ENCODE assay signal across 1 cellular context in the genomic region with DNA sequence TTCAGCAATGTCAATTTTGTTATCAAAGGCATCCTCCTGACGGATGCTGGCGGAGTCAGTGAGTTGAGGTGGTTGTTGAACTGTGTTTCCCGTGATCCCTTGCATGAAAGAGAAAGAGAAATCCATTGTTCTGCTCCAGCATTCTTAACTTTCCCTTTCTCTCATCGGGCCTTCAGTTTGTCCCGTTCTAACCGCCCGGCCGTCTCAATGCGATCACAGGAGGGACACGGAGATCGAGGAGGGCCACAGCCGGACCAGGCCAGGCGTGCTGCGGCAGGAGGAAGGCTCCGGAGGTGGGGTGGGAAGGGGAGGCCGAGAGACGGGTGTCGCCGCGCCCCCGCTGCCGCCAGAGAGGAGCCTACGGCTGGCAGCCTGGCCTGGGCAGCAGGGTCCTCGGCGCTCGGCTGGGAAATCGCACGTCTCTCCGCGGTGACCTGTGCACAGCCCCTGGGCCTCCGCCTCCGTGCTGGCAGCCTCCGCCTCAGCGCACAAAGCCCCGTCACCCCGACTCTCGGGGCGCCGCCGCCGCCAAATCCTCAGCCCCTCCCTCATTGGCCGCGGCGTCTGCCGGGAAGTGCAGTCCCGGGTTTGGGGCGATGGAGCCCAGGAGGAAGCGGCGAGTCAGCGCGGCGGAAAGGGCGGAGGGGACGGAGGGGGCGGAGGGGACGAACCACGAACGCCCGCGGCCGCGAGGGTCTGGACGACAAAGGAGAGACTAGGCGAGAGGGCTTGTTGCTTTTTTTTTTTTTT.
A peak's percentile ranks its signal among the peaks of the same experiment; 100 is the strongest.
TF ChIP-seq lines count a peak whose summit lies in the region.

No MANE protein-coding gene starts in this region.

TF ChIP-seq in K562, 482 proteins besides CTCF, POLR2A, EP300 and RAD21 (continued from another document):
- TF ChIP-seq POLR3G (IDR thresholded peaks at IDR 0.05; ENCODE audit: extremely low read depth, insufficient read length, insufficient replicate concordance) (no peak), NCOA6 (IDR thresholded peaks at IDR 0.05) (no peak), PHF8 (IDR thresholded peaks at IDR 0.05; ENCODE audit: borderline replicate concordance, low read length) (peak; percentile 40; the same call in 1 of the 2 replicates), ZKSCAN3 (CRISPR knock-in tag; IDR thresholded peaks at IDR 0.05) (no peak), ETS2 (tag; IDR thresholded peaks at IDR 0.05; ENCODE audit: borderline replicate concordance, poor library complexity, severe bottlenecking) (no peak), SIRT6 (IDR thresholded peaks at IDR 0.05; ENCODE audit: low read depth, low read length) (no peak), SRSF3 (IDR thresholded peaks at IDR 0.05; ENCODE audit: insufficient read depth, low read length) (no peak), CSDE1 (IDR thresholded peaks at IDR 0.05) (no peak), GATAD2A (IDR thresholded peaks at IDR 0.05) (no peak), ATF7 (IDR thresholded peaks at IDR 0.05) (no peak), TCF7 (IDR thresholded peaks at IDR 0.05; ENCODE audit: borderline replicate concordance) (no peak), MECOM (CRISPR knock-in tag; IDR thresholded peaks at IDR 0.05) (no peak), SAP30 (IDR thresholded peaks at IDR 0.05; ENCODE audit: borderline replicate concordance, insufficient read depth, low read depth, low read length, poor library complexity, severe bottlenecking) (no peak), HDGF (IDR thresholded peaks at IDR 0.05) (no peak), CREBBP (IDR thresholded peaks at IDR 0.05; ENCODE audit: low read depth, low read length) (no peak), CBFB (CRISPR knock-in tag; IDR thresholded peaks at IDR 0.05) (no peak), PCBP2 (IDR thresholded peaks at IDR 0.05; ENCODE audit: low read depth, low read length, poor library complexity, severe bottlenecking) (no peak)
- TF ChIP-seq, protein P1, sequence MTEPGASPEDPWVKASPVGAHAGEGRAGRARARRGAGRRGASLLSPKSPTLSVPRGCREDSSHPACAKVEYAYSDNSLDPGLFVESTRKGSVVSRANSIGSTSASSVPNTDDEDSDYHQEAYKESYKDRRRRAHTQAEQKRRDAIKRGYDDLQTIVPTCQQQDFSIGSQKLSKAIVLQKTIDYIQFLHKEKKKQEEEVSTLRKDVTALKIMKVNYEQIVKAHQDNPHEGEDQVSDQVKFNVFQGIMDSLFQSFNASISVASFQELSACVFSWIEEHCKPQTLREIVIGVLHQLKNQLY (CRISPR knock-in tag; conservative IDR thresholded peaks at IDR 0.05): no peak
- TF ChIP-seq, protein P2, sequence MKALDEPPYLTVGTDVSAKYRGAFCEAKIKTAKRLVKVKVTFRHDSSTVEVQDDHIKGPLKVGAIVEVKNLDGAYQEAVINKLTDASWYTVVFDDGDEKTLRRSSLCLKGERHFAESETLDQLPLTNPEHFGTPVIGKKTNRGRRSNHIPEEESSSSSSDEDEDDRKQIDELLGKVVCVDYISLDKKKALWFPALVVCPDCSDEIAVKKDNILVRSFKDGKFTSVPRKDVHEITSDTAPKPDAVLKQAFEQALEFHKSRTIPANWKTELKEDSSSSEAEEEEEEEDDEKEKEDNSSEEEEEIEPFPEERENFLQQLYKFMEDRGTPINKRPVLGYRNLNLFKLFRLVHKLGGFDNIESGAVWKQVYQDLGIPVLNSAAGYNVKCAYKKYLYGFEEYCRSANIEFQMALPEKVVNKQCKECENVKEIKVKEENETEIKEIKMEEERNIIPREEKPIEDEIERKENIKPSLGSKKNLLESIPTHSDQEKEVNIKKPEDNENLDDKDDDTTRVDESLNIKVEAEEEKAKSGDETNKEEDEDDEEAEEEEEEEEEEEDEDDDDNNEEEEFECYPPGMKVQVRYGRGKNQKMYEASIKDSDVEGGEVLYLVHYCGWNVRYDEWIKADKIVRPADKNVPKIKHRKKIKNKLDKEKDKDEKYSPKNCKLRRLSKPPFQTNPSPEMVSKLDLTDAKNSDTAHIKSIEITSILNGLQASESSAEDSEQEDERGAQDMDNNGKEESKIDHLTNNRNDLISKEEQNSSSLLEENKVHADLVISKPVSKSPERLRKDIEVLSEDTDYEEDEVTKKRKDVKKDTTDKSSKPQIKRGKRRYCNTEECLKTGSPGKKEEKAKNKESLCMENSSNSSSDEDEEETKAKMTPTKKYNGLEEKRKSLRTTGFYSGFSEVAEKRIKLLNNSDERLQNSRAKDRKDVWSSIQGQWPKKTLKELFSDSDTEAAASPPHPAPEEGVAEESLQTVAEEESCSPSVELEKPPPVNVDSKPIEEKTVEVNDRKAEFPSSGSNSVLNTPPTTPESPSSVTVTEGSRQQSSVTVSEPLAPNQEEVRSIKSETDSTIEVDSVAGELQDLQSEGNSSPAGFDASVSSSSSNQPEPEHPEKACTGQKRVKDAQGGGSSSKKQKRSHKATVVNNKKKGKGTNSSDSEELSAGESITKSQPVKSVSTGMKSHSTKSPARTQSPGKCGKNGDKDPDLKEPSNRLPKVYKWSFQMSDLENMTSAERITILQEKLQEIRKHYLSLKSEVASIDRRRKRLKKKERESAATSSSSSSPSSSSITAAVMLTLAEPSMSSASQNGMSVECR (CRISPR knock-in tag; IDR thresholded peaks at IDR 0.05): no peak
- TF ChIP-seq, protein P3, sequence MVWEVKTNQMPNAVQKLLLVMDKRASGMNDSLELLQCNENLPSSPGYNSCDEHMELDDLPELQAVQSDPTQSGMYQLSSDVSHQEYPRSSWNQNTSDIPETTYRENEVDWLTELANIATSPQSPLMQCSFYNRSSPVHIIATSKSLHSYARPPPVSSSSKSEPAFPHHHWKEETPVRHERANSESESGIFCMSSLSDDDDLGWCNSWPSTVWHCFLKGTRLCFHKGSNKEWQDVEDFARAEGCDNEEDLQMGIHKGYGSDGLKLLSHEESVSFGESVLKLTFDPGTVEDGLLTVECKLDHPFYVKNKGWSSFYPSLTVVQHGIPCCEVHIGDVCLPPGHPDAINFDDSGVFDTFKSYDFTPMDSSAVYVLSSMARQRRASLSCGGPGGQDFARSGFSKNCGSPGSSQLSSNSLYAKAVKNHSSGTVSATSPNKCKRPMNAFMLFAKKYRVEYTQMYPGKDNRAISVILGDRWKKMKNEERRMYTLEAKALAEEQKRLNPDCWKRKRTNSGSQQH (CRISPR knock-in tag; IDR thresholded peaks at IDR 0.05): no peak
- TF ChIP-seq, protein P4, sequence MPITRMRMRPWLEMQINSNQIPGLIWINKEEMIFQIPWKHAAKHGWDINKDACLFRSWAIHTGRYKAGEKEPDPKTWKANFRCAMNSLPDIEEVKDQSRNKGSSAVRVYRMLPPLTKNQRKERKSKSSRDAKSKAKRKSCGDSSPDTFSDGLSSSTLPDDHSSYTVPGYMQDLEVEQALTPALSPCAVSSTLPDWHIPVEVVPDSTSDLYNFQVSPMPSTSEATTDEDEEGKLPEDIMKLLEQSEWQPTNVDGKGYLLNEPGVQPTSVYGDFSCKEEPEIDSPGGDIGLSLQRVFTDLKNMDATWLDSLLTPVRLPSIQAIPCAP (CRISPR knock-in tag; IDR thresholded peaks at IDR 0.05; ENCODE audit: borderline replicate concordance): no peak
